ENCODE assay signal across 20 cellular contexts in genomic region chr2:128234613-128235012, GRCh38.
DNase-seq lines count a peak whose midpoint lies in the region; ATAC-seq and TF ChIP-seq lines count a peak whose summit lies in the region.
"Had no signal": no experiment of that assay in that cellular context is flagged by ENCODE, and none has a peak within 500 bp of the region (broad histone marks: within the 10 kb centered on the region; RNA-seq: fewer than 3 reads in every experiment).

No MANE protein-coding gene starts in this region.

- no peak overlapping the region for H3K9ac ChIP-seq in GM23248

- no peaks in the 10 kb centered on the region; the same call in 1 of the 2 replicates for H3K4me1 ChIP-seq in HEK293 (ENCODE audit: control insufficient read depth, insufficient read depth, low read length)
- peaks cover 17% of the 10 kb centered on the region for H3K4me1 ChIP-seq in GM23248 (ENCODE audit: insufficient read depth)

- POLR2A ChIA-PET in HEK293 (lab: Yijun Ruan, JAX) = interaction anchor here (0.6 kb wide), 1 partner anchor 445 kb away, joined by 3 read pairs; no protein-coding TSS in a partner anchor

- 42 to 44% methylated on average over 5 of the region's 5 CpGs for WGBS in GM23248 (ENCODE audit: low coverage in 1 of 2, low lambda C conversion rate in 2 of 2, missing lambda C conversion rate in 2 of 2), 2 experiments

- no peaks in the 10 kb centered on the region for H3K79me2 ChIP-seq in GM23248 (ENCODE audit: insufficient read depth)

- H3K9me2 ChIP-seq in GM23248 (ENCODE audit: insufficient read depth) = no peaks in the 10 kb centered on the region

- in situ Hi-C loops in GM23248 (cut with MboI) = no loop called here

- H3K4me3 Mint-ChIP-seq in osteocyte (ENCODE audit: unreplicated experiment) = no peak overlapping the region

- no peak overlapping the region for H2AFZ ChIP-seq in GM23248

- H3K27me3 Mint-ChIP-seq in osteocyte (ENCODE audit: unreplicated experiment) = no peaks in the 10 kb centered on the region

- H3K9me3 ChIP-seq in HEK293 (ENCODE audit: control insufficient read depth, insufficient read depth, low read depth, low read length) (no peaks in the 10 kb centered on the region), GM23248 (ENCODE audit: low read depth) (no peaks in the 10 kb centered on the region)
- H3K9me3 ChIP-seq: Peyer's patch, SJSA1 had no signal

- H3F3A ChIP-seq in GM23248 (ENCODE audit: insufficient read depth) = peaks cover 17% of the 10 kb centered on the region

- DNase-seq in NCI-H345 (lab: John Stamatoyannopoulos, UW) (peak; percentile 68), left lobe of liver (ENCODE audit: low spot score) (peak; percentile 26), osteocyte (ENCODE audit: extremely low spot score, unreplicated experiment) (peak; percentile 25), C1 segment of cervical spinal cord (lab: John Stamatoyannopoulos, UW) (no peak), erythroblast (lab: John Stamatoyannopoulos, UW) (no peak), GM23248 (no peak)
- DNase-seq: GDM1; GOT3; MM.1S; NCI-H1092; NCI-H187; NCI-H2107; NCI-H226; NCI-H526; NK-92 treated with Interleukin-12 subunit alpha and Interleukin-12 subunit beta, amount 100 ng/mL, for 24 hours; Peyer's patch; SW 1271 had no signal

- no peak for TF ChIP-seq POLR2A in erythroblast (IDR thresholded peaks at IDR 0.05; ENCODE audit: low read length)

- H3K27ac ChIP-seq in HEK293 (ENCODE audit: extremely low read depth, low read depth, low read length) (no peak overlapping the region), GM23248 (no peak overlapping the region)
- H3K27ac ChIP-seq: C4-2B, Peyer's patch, SJSA1 had no signal

- H3K36me3 Mint-ChIP-seq in osteocyte (ENCODE audit: unreplicated experiment) = no peaks in the 10 kb centered on the region

- no peak overlapping the region for H3K4me3 ChIP-seq in HEK293 (ENCODE audit: low read depth, low read length)
- H3K4me3 ChIP-seq in GM23248 = no peak overlapping the region
- H3K4me3 ChIP-seq: Peyer's patch, SJSA1 had no signal

- peaks cover 23% of the 10 kb centered on the region for H3K4me1 Mint-ChIP-seq in osteocyte (ENCODE audit: unreplicated experiment)

- CTCF ChIA-PET in HEK293 (lab: Yijun Ruan, JAX) = interaction anchor here (0.6 to 1.3 kb wide), 7 partner anchors 55 to 1151 kb away, joined by 3 to 6 read pairs (median 3); no protein-coding TSS in a partner anchor

- no peak overlapping the region for H3K4me2 ChIP-seq in GM23248 (ENCODE audit: unreplicated experiment)

- TF ChIP-seq CTCF in HEK293 (tag by site-specific recombination; IDR thresholded peaks at IDR 0.05) (no peak), osteocyte (IDR thresholded peaks at IDR 0.05) (no peak)

- H3K27ac Mint-ChIP-seq in osteocyte (ENCODE audit: unreplicated experiment) = no peak overlapping the region

- H3K36me3 ChIP-seq in HEK293 (ENCODE audit: control insufficient read depth in 2 of 2, insufficient read depth in 1 of 2, low read length in 2 of 2) (no peaks in the 10 kb centered on the region; a peak in 1 of 3 replicates), GM23248 (ENCODE audit: low read depth) (no peaks in the 10 kb centered on the region)
- H3K36me3 ChIP-seq: Peyer's patch, SJSA1 had no signal

- H4K20me1 ChIP-seq in GM23248 (ENCODE audit: insufficient read depth) = no peaks in the 10 kb centered on the region

- ATAC-seq in left lobe of liver = no peak

- 0 out of 2 replicates have a peak, but pooled peaks cover 3% of the 10 kb centered on the region for H3K27me3 ChIP-seq in GM23248 (replicated peaks; ENCODE audit: insufficient read depth)
- H3K27me3 ChIP-seq: Peyer's patch had no signal

- no peaks in the 10 kb centered on the region for H3K9me3 Mint-ChIP-seq in osteocyte (ENCODE audit: unreplicated experiment)

TF ChIP-seq in HEK293, 187 proteins besides CTCF, POLR2A, EP300 and RAD21:
- TF ChIP-seq SETDB1 (IDR thresholded peaks at IDR 0.05; ENCODE audit: insufficient read length, low read length) (no peak), ZIC2 (tag by site-specific recombination; IDR thresholded peaks at IDR 0.05) (peak; percentile 96)

Comparison
In these comparisons a context has a peak if more than half of its experiments do, and no peak if none do; other contexts are left out.
1. DNase-seq: peak in NCI-H345 (single experiment), left lobe of liver (single experiment) and osteocyte (single experiment); none in C1 segment of cervical spinal cord (0 of 14), erythroblast (0 of 2) and GM23248 (single experiment).